Comparison of ENCODE assay signal across 2 cellular contexts in genomic region chr4:89298160-89298559, GRCh38.
TF ChIP-seq lines count a peak whose summit lies in the region.

No MANE protein-coding gene starts in this region.

TF ChIP-seq in liver, 16 proteins besides CTCF, POLR2A, EP300 and RAD21 (continued from another document):
- TF ChIP-seq YY1 (IDR thresholded peaks at IDR 0.05) (no peak), EGR1 (IDR thresholded peaks at IDR 0.05; ENCODE audit: low read depth in 2 of 2) (no peak), HNF4G (IDR thresholded peaks at IDR 0.05) (no peak), FOXA2 (IDR thresholded peaks at IDR 0.05) (no peak), SP1 (IDR thresholded peaks at IDR 0.05) (no peak), REST (IDR thresholded peaks at IDR 0.05) (no peak), FOXA1 (IDR thresholded peaks at IDR 0.05) (no peak)
- TF ChIP-seq, protein P1, sequence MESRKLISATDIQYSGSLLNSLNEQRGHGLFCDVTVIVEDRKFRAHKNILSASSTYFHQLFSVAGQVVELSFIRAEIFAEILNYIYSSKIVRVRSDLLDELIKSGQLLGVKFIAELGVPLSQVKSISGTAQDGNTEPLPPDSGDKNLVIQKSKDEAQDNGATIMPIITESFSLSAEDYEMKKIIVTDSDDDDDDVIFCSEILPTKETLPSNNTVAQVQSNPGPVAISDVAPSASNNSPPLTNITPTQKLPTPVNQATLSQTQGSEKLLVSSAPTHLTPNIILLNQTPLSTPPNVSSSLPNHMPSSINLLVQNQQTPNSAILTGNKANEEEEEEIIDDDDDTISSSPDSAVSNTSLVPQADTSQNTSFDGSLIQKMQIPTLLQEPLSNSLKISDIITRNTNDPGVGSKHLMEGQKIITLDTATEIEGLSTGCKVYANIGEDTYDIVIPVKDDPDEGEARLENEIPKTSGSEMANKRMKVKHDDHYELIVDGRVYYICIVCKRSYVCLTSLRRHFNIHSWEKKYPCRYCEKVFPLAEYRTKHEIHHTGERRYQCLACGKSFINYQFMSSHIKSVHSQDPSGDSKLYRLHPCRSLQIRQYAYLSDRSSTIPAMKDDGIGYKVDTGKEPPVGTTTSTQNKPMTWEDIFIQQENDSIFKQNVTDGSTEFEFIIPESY (IDR thresholded peaks at IDR 0.05): no peak

TF ChIP-seq in HepG2, 621 proteins besides CTCF, POLR2A, EP300 and RAD21 (continued from another document):
- TF ChIP-seq ZNF280D (CRISPR knock-in tag; IDR thresholded peaks at IDR 0.05) (no peak), CCAR2 (optimal IDR thresholded peaks at IDR 0.05; ENCODE audit: low read depth, low read length) (no peak), PAXIP1 (CRISPR knock-in tag; conservative IDR thresholded peaks at IDR 0.05) (no peak), ELF3 (CRISPR knock-in tag; IDR thresholded peaks at IDR 0.05) (no peak), GABPB1 (CRISPR knock-in tag; IDR thresholded peaks at IDR 0.05) (no peak), KDM4B (CRISPR knock-in tag; IDR thresholded peaks at IDR 0.05) (no peak), ZEB1 (IDR thresholded peaks at IDR 0.05; ENCODE audit: insufficient replicate concordance, low read depth) (no peak), RFXANK (CRISPR knock-in tag; IDR thresholded peaks at IDR 0.05) (no peak), TOPORS (CRISPR knock-in tag; IDR thresholded peaks at IDR 0.05) (no peak), PAX8 (CRISPR knock-in tag; IDR thresholded peaks at IDR 0.05; ENCODE audit: borderline replicate concordance) (no peak), AGO1 (IDR thresholded peaks at IDR 0.05; ENCODE audit: low read depth, low read length, poor library complexity, severe bottlenecking) (no peak), THYN1 (CRISPR knock-in tag; IDR thresholded peaks at IDR 0.05; ENCODE audit: borderline replicate concordance, low read depth) (no peak), ZNF772 (CRISPR knock-in tag; IDR thresholded peaks at IDR 0.05) (no peak), RBFOX2 (IDR thresholded peaks at IDR 0.05; ENCODE audit: low read depth, low read length) (no peak)
